Comparison of ENCODE assay signal across 8 cellular contexts in genomic region chr4:26858947-26859401, GRCh38. TPM values are rescaled to one million over a fixed set of nuclear protein-coding genes. Genes with fewer than 3 reads are reported as not detected.
DNase-seq lines count a peak whose midpoint lies in the region; ATAC-seq and TF ChIP-seq lines count a peak whose summit lies in the region.
"Had no signal": no experiment of that assay in that cellular context is flagged by ENCODE, and none has a peak within 500 bp of the region (broad histone marks: within the 10 kb centered on the region; RNA-seq: fewer than 3 reads in every experiment).

No MANE protein-coding gene starts in this region.

- H3T11ph ChIP-seq in H9 (ENCODE audit: low read length): no peak overlapping the region

- no peaks in the 10 kb centered on the region for H3K9me3 ChIP-seq in H9 (ENCODE audit: control insufficient read depth, low read depth, low read length)
- H3K9me3 ChIP-seq in parathyroid adenoma (ENCODE audit: control insufficient read depth, low read length): no peaks in the 10 kb centered on the region
- no peaks in the 10 kb centered on the region for H3K9me3 ChIP-seq in mucosa of descending colon

- H3K23ac ChIP-seq in H9 (ENCODE audit: insufficient read length, low read depth, low read length): no peak overlapping the region

- H2AK5ac ChIP-seq in H9 (ENCODE audit: insufficient read length, low read length): no peak overlapping the region

- H3K4me2 ChIP-seq in H9 (ENCODE audit: insufficient read depth, insufficient read length, low read length): no peak overlapping the region
- peak overlapping the region; percentile 66 for H3K4me2 ChIP-seq in parathyroid adenoma (ENCODE audit: low read length)

- peaks cover 3% of the 10 kb centered on the region; the same call in 1 of the 2 replicates for H3K27me3 Mint-ChIP-seq in H9 (ENCODE audit: low read depth)

- no peak overlapping the region for H2BK15ac ChIP-seq in H9 (ENCODE audit: low read depth, low read length)

- H3K9ac ChIP-seq in H9 (ENCODE audit: extremely low read depth, insufficient read length, low read length): no peak overlapping the region
- H3K9ac ChIP-seq in parathyroid adenoma: no peak overlapping the region

- H3K79me2 ChIP-seq in H9 (ENCODE audit: insufficient read depth, low read length) (no peaks in the 10 kb centered on the region), parathyroid adenoma (peaks cover under 1% of the 10 kb centered on the region)

- no peaks in the 10 kb centered on the region for H3K36me3 ChIP-seq in parathyroid adenoma (ENCODE audit: control insufficient read depth, insufficient read depth, low read length)
- H3K36me3 ChIP-seq in mucosa of descending colon (ENCODE audit: low read depth): no peaks in the 10 kb centered on the region

- no peak overlapping the region for H4K5ac ChIP-seq in H9 (ENCODE audit: insufficient read length, low read depth, low read length)

- H2BK5ac ChIP-seq in H9 (ENCODE audit: insufficient read length, low read length): no peak overlapping the region

- no peaks in the 10 kb centered on the region for H3K79me1 ChIP-seq in H9 (ENCODE audit: insufficient read depth, low read depth, low read length, poor library complexity, severe bottlenecking)

- no CpG with 5 or more reads among the region's 3 CpGs for WGBS in H9 (ENCODE audit: extremely low coverage, insufficient read length, low lambda C conversion rate)

- peak overlapping the region; percentile 69 for H3K4me3 ChIP-seq in parathyroid adenoma (ENCODE audit: low read depth, low read length)
- no peak overlapping the region for H3K4me3 ChIP-seq in mucosa of descending colon

- no peak overlapping the region for H2BK20ac ChIP-seq in H9 (ENCODE audit: low read depth, low read length, poor library complexity, severe bottlenecking)

- H4K91ac ChIP-seq in H9 (ENCODE audit: insufficient read length, low read depth, low read length): no peak overlapping the region

- ATAC-seq in GM18520 (IDR thresholded peaks at IDR 0.05; ENCODE audit: unreplicated experiment) (no peak), mucosa of descending colon (no peak)

- no peak overlapping the region for H2BK120ac ChIP-seq in H9 (ENCODE audit: low read depth, low read length, poor library complexity, severe bottlenecking)

- H4K8ac ChIP-seq in H9 (replicated peaks; ENCODE audit: insufficient read length, low read depth, low read length): no peak overlapping the region

- no peak overlapping the region for H2BK12ac ChIP-seq in H9 (ENCODE audit: insufficient read length, low read depth, low read length)

- no peak overlapping the region for H3K14ac ChIP-seq in H9 (ENCODE audit: insufficient read depth, low read length)

- H3K4me1 ChIP-seq in H9 (ENCODE audit: insufficient read depth, low read length) (no peaks in the 10 kb centered on the region; the same call in 1 of the 2 replicates), parathyroid adenoma (peaks cover 7% of the 10 kb centered on the region), mucosa of descending colon (ENCODE audit: low read depth) (peaks cover 29% of the 10 kb centered on the region)

- DNase-seq in H9 (no peak), NCI-H345 treated with DMSO at 0.1 percent for 48 hours (lab: John Stamatoyannopoulos, UW; ENCODE audit: unreplicated experiment) (peak; percentile 19), dermis blood vessel endothelial cell (peak; percentile 3), GM20000 (ENCODE audit: low spot score) (no peak), mucosa of descending colon (no peak)
- DNase-seq: HCEC 1CT had no signal

- H3K27me3 ChIP-seq in H9 (ENCODE audit: insufficient read depth, low read length): no peaks in the 10 kb centered on the region
- no peaks in the 10 kb centered on the region for H3K27me3 ChIP-seq in parathyroid adenoma (ENCODE audit: control insufficient read depth, insufficient read depth, low read length)

- H3K18ac ChIP-seq in H9 (ENCODE audit: insufficient read length, low read depth, low read length): no peak overlapping the region

- H3K36me3 Mint-ChIP-seq in H9 (ENCODE audit: insufficient read depth in 1 of 3, low read depth in 3 of 3): no peaks in the 10 kb centered on the region; a peak in 1 of 7 replicates

- H3K4ac ChIP-seq in H9 (ENCODE audit: low read depth, low read length): no peak overlapping the region

- H3K9me3 Mint-ChIP-seq in H9: no peaks in the 10 kb centered on the region; a peak in 1 of 5 replicates

- H3K4me3 Mint-ChIP-seq in H9: peak overlapping the region; percentile 83 to 84

- H3K27ac ChIP-seq in H9 (ENCODE audit: insufficient read length, low read depth, low read length) (no peak overlapping the region), parathyroid adenoma (peak overlapping the region; percentile 81)

- H2AFZ ChIP-seq in H9 (ENCODE audit: low read length) (no peak overlapping the region), parathyroid adenoma (no peak overlapping the region)

- TF ChIP-seq CTCF in H9 (conservative IDR thresholded peaks at IDR 0.05) (no peak), parathyroid adenoma (IDR thresholded peaks at IDR 0.05) (no peak), GM20000 (IDR thresholded peaks at IDR 0.05; ENCODE audit: extremely low read depth, missing control alignments) (no peak), mucosa of descending colon (IDR thresholded peaks at IDR 0.05) (no peak)

- peaks cover 45 to 52% of the 10 kb centered on the region in 2 experiments for H3K4me1 Mint-ChIP-seq in H9

- H3K27ac Mint-ChIP-seq in H9: no peak overlapping the region

- intact Hi-C loops in mucosa of descending colon (cut with DNase I, micrococcal nuclease): no loop called here

- no peaks in the 10 kb centered on the region for H4K20me1 ChIP-seq in H9 (ENCODE audit: control insufficient read depth, insufficient read depth, insufficient read length)

- H3K56ac ChIP-seq in H9 (ENCODE audit: insufficient read length, low read depth, low read length): no peak overlapping the region

- peaks cover 19% of the 10 kb centered on the region for H3K23me2 ChIP-seq in H9 (ENCODE audit: insufficient read length, low read depth, low read length, poor library complexity, severe bottlenecking)

RNA-seq across cellular contexts. Expression of gene STIM2, which starts 1.7 kb away (rescaled TPM):
- total RNA-seq in H9 (2021): 25.8 and 26.2 TPM in 2 replicates
- 18.2 and 19.9 TPM in 2 replicates for total RNA-seq in dermis blood vessel endothelial cell
- total RNA-seq in mucosa of descending colon: 10 to 100 TPM; 22.2 to 32.4 (median 23.5) TPM

Comparison
In these comparisons a context has a peak if more than half of its experiments do, and no peak if none do; other contexts are left out.
1. DNase-seq: peak in NCI-H345 treated with DMSO at 0.1 percent for 48 hours (single experiment) and dermis blood vessel endothelial cell (single experiment); none in H9 (single experiment), GM20000 (single experiment) and mucosa of descending colon (0 of 3).